Comparison of ENCODE assay signal across 23 cellular contexts in genomic region chr3:85725809-85726208, GRCh38.
"Had no signal": no experiment of that assay in that cellular context is flagged by ENCODE, and none has a peak within 500 bp of the region (broad histone marks: within the 10 kb centered on the region; RNA-seq: fewer than 3 reads in every experiment).

No MANE protein-coding gene starts in this region.

- ATAC-seq: left ventricle myocardium superior, lower lobe of right lung, natural killer cell, pancreas, sciatic nerve had no signal

- H3K4me3 Mint-ChIP-seq: immature natural killer cell, memory B cell, natural killer cell had no signal

- H3K4me1 ChIP-seq: esophagus squamous epithelium, lower lobe of right lung, pancreas, stomach, thyroid gland, vagina had no signal

- H3K4me3 ChIP-seq: dorsolateral prefrontal cortex, esophagus squamous epithelium, lower lobe of right lung, pancreas, smooth muscle cell, stomach, thyroid gland, vagina had no signal

- H3K27ac Mint-ChIP-seq: immature natural killer cell, memory B cell, natural killer cell, progenitor cell of endocrine pancreas had no signal

- H3K9me3 Mint-ChIP-seq: memory B cell had no signal

- H3K4me1 Mint-ChIP-seq: immature natural killer cell, memory B cell, natural killer cell had no signal

- H3K4me2 ChIP-seq: smooth muscle cell had no signal

- H3K9me3 ChIP-seq: lower lobe of right lung, pancreas, stomach, thyroid gland, vagina had no signal

- H3K36me3 ChIP-seq: esophagus squamous epithelium, lower lobe of right lung, pancreas, stomach, thyroid gland, vagina had no signal

- DNase-seq: dorsolateral prefrontal cortex; effector CD4-positive, alpha-beta T cell; esophagus squamous epithelium; hypothalamus; immature natural killer cell; islet precursor cell; left ventricle myocardium superior; lower lobe of right lung; natural killer cell; occipital lobe; pancreas; stimulated activated CD4-positive, alpha-beta T cell treated with anti-CD3 and anti-CD28 coated beads, Interleukin-12 subunit alpha, Interleukin-12 subunit beta, amount 100 ng/mL, for 4 hours; stimulated activated CD4-positive, alpha-beta T cell treated with anti-CD3 and anti-CD28 coated beads, Interleukin-1b, Interleukin-23, amount 100 ng/mL, for 48 hours; stimulated activated CD4-positive, alpha-beta T cell treated with anti-CD3 and anti-CD28 coated beads, Interleukin-4, amount 100 ng/mL, for 1 hour; stimulated activated CD8-positive, alpha-beta memory T cell treated with anti-CD3 and anti-CD28 coated beads, Interleukin-4, amount 100 ng/mL, for 48 hours; stimulated activated naive CD4-positive, alpha-beta T cell treated with Interleukin-2 at 50 U/mL for 16 hours; stomach; thyroid gland had no signal

- H3K27ac ChIP-seq: dorsolateral prefrontal cortex, esophagus squamous epithelium, lower lobe of right lung, pancreas, stomach, thyroid gland, vagina had no signal

- H3K27me3 Mint-ChIP-seq: memory B cell, progenitor cell of endocrine pancreas had no signal

- H3K36me3 Mint-ChIP-seq: memory B cell, natural killer cell had no signal

- H3K27me3 ChIP-seq: dorsolateral prefrontal cortex, esophagus squamous epithelium, pancreas, stomach, thyroid gland, vagina had no signal
